34 cellular contexts compared by ENCODE assay signal in the genomic region with DNA sequence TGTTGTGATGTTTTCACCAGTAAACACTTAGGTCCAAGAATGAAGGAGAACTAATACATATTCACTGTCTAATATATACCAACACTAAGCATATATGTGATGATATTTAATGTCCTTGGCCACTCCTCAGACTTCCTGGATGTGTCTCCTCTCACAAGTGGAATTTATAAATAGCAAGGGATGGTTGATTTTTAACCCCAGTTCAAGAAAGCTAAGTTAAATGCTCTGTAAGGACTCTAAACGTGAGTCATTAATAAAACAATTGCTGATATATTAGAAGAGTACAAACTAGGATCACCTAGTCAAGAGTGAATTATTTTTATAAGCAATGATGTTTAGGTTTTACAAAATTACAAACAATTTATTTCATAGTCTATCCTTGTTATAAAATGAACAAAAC.
"Had no signal": no experiment of that assay in that cellular context is flagged by ENCODE, and none has a peak within 500 bp of the region (broad histone marks: within the 10 kb centered on the region; RNA-seq: fewer than 3 reads in every experiment).

No MANE protein-coding gene starts in this region.

- H3K27ac Mint-ChIP-seq: activated B cell treated with CpG ODN at 0.5 μM for 24 hours; activated CD4-positive, alpha-beta memory T cell treated with anti-CD3 and anti-CD28 coated beads for 36 hours; activated CD4-positive, alpha-beta T cell treated with anti-CD3 and anti-CD28 coated beads for 36 hours; activated CD4-positive, alpha-beta T cell treated with anti-CD3 and anti-CD28 coated beads, Interleukin-2, amount 10 ng/mL, durations not matched to agents 24 days and 14 days; activated CD8-positive, alpha-beta memory T cell treated with anti-CD3 and anti-CD28 coated beads, Interleukin-2, amount 10 ng/mL, durations not matched to agents 7 days and 5 days; activated CD8-positive, alpha-beta T cell treated with anti-CD3 and anti-CD28 coated beads, Interleukin-2, amount 10 ng/mL, durations not matched to agents 7 days and 5 days; activated naive CD4-positive, alpha-beta T cell treated with anti-CD3 and anti-CD28 coated beads for 36 hours; activated naive CD4-positive, alpha-beta T cell treated with anti-CD3 and anti-CD28 coated beads, Interleukin-2, amount 50 U/mL, for 24 hours; activated naive CD8-positive, alpha-beta T cell treated with anti-CD3 and anti-CD28 coated beads for 36 hours; activated naive CD8-positive, alpha-beta T cell treated with anti-CD3 and anti-CD28 coated beads, Interleukin-2, amount 50 U/mL, for 24 hours; activated T-helper 1 cell treated with anti-CD3 and anti-CD28 coated beads, Interleukin-12 subunit alpha, Interleukin-12 subunit beta, Interleukin-2, Interleukin-4 antibody, amounts not matched to agents 30 ng/mL and 10 ng/mL and 1 ng/mL, durations not matched to agents 14 hours and 24 hours and 36 hours; activated T-helper 2 cell treated with anti-CD3 and anti-CD28 coated beads, Interferon-gamma antibody, Interleukin-2, Interleukin-4, amounts not matched to agents 10 μg/mL and 5 μg/mL and 100 μg/mL, durations not matched to agents 14 hours and 24 hours and 36 hours; T-helper 1 cell treated with Interleukin-12 subunit alpha and Interleukin-12 subunit beta and Interleukin-4 antibody, amounts not matched to agents 30 μg/mL and 1 μg/mL, for 36 hours had no signal

- H3K9me3 ChIP-seq: adrenal gland, body of pancreas, esophagus squamous epithelium, gastroesophageal sphincter had no signal

- H3K4me1 ChIP-seq: adrenal gland, body of pancreas, esophagus squamous epithelium, gastroesophageal sphincter had no signal

- H3K4me3 ChIP-seq: adrenal gland, body of pancreas, esophagus squamous epithelium, gastroesophageal sphincter had no signal

- H3K9me3 Mint-ChIP-seq: activated B cell treated with CpG ODN at 0.5 μM for 24 hours; activated CD4-positive, alpha-beta memory T cell treated with anti-CD3 and anti-CD28 coated beads for 36 hours; activated CD4-positive, alpha-beta T cell treated with anti-CD3 and anti-CD28 coated beads, Interleukin-2, amount 10 ng/mL, durations not matched to agents 24 days and 14 days; activated naive CD4-positive, alpha-beta T cell treated with anti-CD3 and anti-CD28 coated beads for 36 hours; activated naive CD4-positive, alpha-beta T cell treated with anti-CD3 and anti-CD28 coated beads, Interleukin-2, amount 50 U/mL, for 24 hours; activated naive CD8-positive, alpha-beta T cell treated with anti-CD3 and anti-CD28 coated beads for 36 hours; activated naive CD8-positive, alpha-beta T cell treated with anti-CD3 and anti-CD28 coated beads, Interleukin-2, amount 50 U/mL, for 24 hours; activated T-helper 1 cell treated with anti-CD3 and anti-CD28 coated beads, Interleukin-12 subunit alpha, Interleukin-12 subunit beta, Interleukin-2, Interleukin-4 antibody, amounts not matched to agents 30 ng/mL and 10 ng/mL and 1 ng/mL, durations not matched to agents 14 hours and 24 hours and 36 hours; activated T-helper 2 cell treated with anti-CD3 and anti-CD28 coated beads, Interferon-gamma antibody, Interleukin-2, Interleukin-4, amounts not matched to agents 10 μg/mL and 5 μg/mL and 100 μg/mL, durations not matched to agents 14 hours and 24 hours and 36 hours; T-helper 1 cell treated with Interleukin-12 subunit alpha and Interleukin-12 subunit beta and Interleukin-4 antibody, amounts not matched to agents 30 μg/mL and 1 μg/mL, for 36 hours had no signal

- DNase-seq: activated B cell treated with CpG ODN at 0.5 μM for 24 hours; activated CD4-positive, alpha-beta memory T cell treated with anti-CD3 and anti-CD28 coated beads for 36 hours; activated CD4-positive, alpha-beta T cell treated with anti-CD3 and anti-CD28 coated beads for 36 hours; activated CD4-positive, alpha-beta T cell treated with anti-CD3 and anti-CD28 coated beads, Interleukin-2, amount 10 ng/mL, durations not matched to agents 24 days and 14 days; activated CD4-positive, CD25-positive, alpha-beta regulatory T cell treated with anti-CD3 and anti-CD28 coated beads, Interleukin-2, amount 50 U/mL, for 72 hours; activated CD8-positive, alpha-beta memory T cell treated with anti-CD3 and anti-CD28 coated beads, Interleukin-2, amount 10 ng/mL, durations not matched to agents 7 days and 5 days; activated CD8-positive, alpha-beta memory T cell treated with anti-CD3 and anti-CD28 coated beads, Interleukin-2, amount 50 U/mL, for 4 hours; activated CD8-positive, alpha-beta T cell treated with anti-CD3 and anti-CD28 coated beads, Interleukin-2, amount 10 ng/mL, durations not matched to agents 7 days and 5 days; activated effector memory CD4-positive, alpha-beta T cell treated with anti-CD3 and anti-CD28 coated beads, Interleukin-2, amount 50 U/mL, for 16 hours; activated naive CD4-positive, alpha-beta T cell treated with anti-CD3 and anti-CD28 coated beads for 36 hours; activated naive CD8-positive, alpha-beta T cell treated with anti-CD3 and anti-CD28 coated beads for 36 hours; activated naive CD8-positive, alpha-beta T cell treated with anti-CD3 and anti-CD28 coated beads, Interleukin-2, amount 50 U/mL, for 24 hours; activated T-cell treated with anti-CD3 and anti-CD28 coated beads, Interleukin-2, amount 50 U/mL, for 1 hour; activated T-cell treated with anti-CD3 and anti-CD28 coated beads, Interleukin-2, amount 50 U/mL, for 48 hours; adrenal gland; amygdala; aorta; body of pancreas; caudate nucleus; effector CD8-positive, alpha-beta T cell; esophagus squamous epithelium; foreskin melanocyte; head of caudate nucleus; T-helper 9 cell; WERI-Rb-1 had no signal

- FAIRE-seq: colon, endometrium, endothelial cell of umbilical vein had no signal

- H3K36me3 ChIP-seq: adrenal gland, esophagus squamous epithelium, gastroesophageal sphincter, WERI-Rb-1 had no signal

- H3K36me3 Mint-ChIP-seq: activated CD4-positive, alpha-beta memory T cell treated with anti-CD3 and anti-CD28 coated beads for 36 hours; activated CD8-positive, alpha-beta memory T cell treated with anti-CD3 and anti-CD28 coated beads, Interleukin-2, amount 10 ng/mL, durations not matched to agents 7 days and 5 days; activated naive CD4-positive, alpha-beta T cell treated with anti-CD3 and anti-CD28 coated beads, Interleukin-2, amount 50 U/mL, for 24 hours; activated naive CD8-positive, alpha-beta T cell treated with anti-CD3 and anti-CD28 coated beads for 36 hours had no signal

- H3K27ac ChIP-seq: adrenal gland, body of pancreas, epithelial cell of prostate, esophagus squamous epithelium, gastroesophageal sphincter, WERI-Rb-1 had no signal

- H3K27me3 ChIP-seq: adrenal gland, body of pancreas, esophagus squamous epithelium, gastroesophageal sphincter had no signal

- H3K4me3 Mint-ChIP-seq: activated B cell treated with CpG ODN at 0.5 μM for 24 hours; activated CD4-positive, alpha-beta memory T cell treated with anti-CD3 and anti-CD28 coated beads for 36 hours; activated CD4-positive, alpha-beta T cell treated with anti-CD3 and anti-CD28 coated beads for 36 hours; activated CD4-positive, alpha-beta T cell treated with anti-CD3 and anti-CD28 coated beads, Interleukin-2, amount 10 ng/mL, durations not matched to agents 24 days and 14 days; activated CD8-positive, alpha-beta memory T cell treated with anti-CD3 and anti-CD28 coated beads, Interleukin-2, amount 10 ng/mL, durations not matched to agents 7 days and 5 days; activated CD8-positive, alpha-beta T cell treated with anti-CD3 and anti-CD28 coated beads, Interleukin-2, amount 10 ng/mL, durations not matched to agents 7 days and 5 days; activated naive CD4-positive, alpha-beta T cell treated with anti-CD3 and anti-CD28 coated beads for 36 hours; activated naive CD4-positive, alpha-beta T cell treated with anti-CD3 and anti-CD28 coated beads, Interleukin-2, amount 50 U/mL, for 24 hours; activated naive CD8-positive, alpha-beta T cell treated with anti-CD3 and anti-CD28 coated beads for 36 hours; activated naive CD8-positive, alpha-beta T cell treated with anti-CD3 and anti-CD28 coated beads, Interleukin-2, amount 50 U/mL, for 24 hours; activated T-helper 1 cell treated with anti-CD3 and anti-CD28 coated beads, Interleukin-12 subunit alpha, Interleukin-12 subunit beta, Interleukin-2, Interleukin-4 antibody, amounts not matched to agents 30 ng/mL and 10 ng/mL and 1 ng/mL, durations not matched to agents 14 hours and 24 hours and 36 hours; T-helper 1 cell treated with Interleukin-12 subunit alpha and Interleukin-12 subunit beta and Interleukin-4 antibody, amounts not matched to agents 30 μg/mL and 1 μg/mL, for 36 hours had no signal

- H3K4me1 Mint-ChIP-seq: activated B cell treated with CpG ODN at 0.5 μM for 24 hours; activated CD4-positive, alpha-beta T cell treated with anti-CD3 and anti-CD28 coated beads for 36 hours; activated CD4-positive, alpha-beta T cell treated with anti-CD3 and anti-CD28 coated beads, Interleukin-2, amount 10 ng/mL, durations not matched to agents 24 days and 14 days; activated CD8-positive, alpha-beta memory T cell treated with anti-CD3 and anti-CD28 coated beads, Interleukin-2, amount 10 ng/mL, durations not matched to agents 7 days and 5 days; activated naive CD4-positive, alpha-beta T cell treated with anti-CD3 and anti-CD28 coated beads, Interleukin-2, amount 50 U/mL, for 24 hours; activated naive CD8-positive, alpha-beta T cell treated with anti-CD3 and anti-CD28 coated beads for 36 hours; activated naive CD8-positive, alpha-beta T cell treated with anti-CD3 and anti-CD28 coated beads, Interleukin-2, amount 50 U/mL, for 24 hours had no signal

- H3K27me3 Mint-ChIP-seq: activated B cell treated with CpG ODN at 0.5 μM for 24 hours; activated CD4-positive, alpha-beta memory T cell treated with anti-CD3 and anti-CD28 coated beads for 36 hours; activated CD4-positive, alpha-beta T cell treated with anti-CD3 and anti-CD28 coated beads for 36 hours; activated CD4-positive, alpha-beta T cell treated with anti-CD3 and anti-CD28 coated beads, Interleukin-2, amount 10 ng/mL, durations not matched to agents 24 days and 14 days; activated CD8-positive, alpha-beta memory T cell treated with anti-CD3 and anti-CD28 coated beads, Interleukin-2, amount 10 ng/mL, durations not matched to agents 7 days and 5 days; activated naive CD4-positive, alpha-beta T cell treated with anti-CD3 and anti-CD28 coated beads, Interleukin-2, amount 50 U/mL, for 24 hours; activated naive CD8-positive, alpha-beta T cell treated with anti-CD3 and anti-CD28 coated beads for 36 hours; activated naive CD8-positive, alpha-beta T cell treated with anti-CD3 and anti-CD28 coated beads, Interleukin-2, amount 50 U/mL, for 24 hours had no signal

- ATAC-seq: activated CD4-positive, alpha-beta T cell treated with anti-CD3 and anti-CD28 coated beads for 36 hours; activated CD8-positive, alpha-beta memory T cell treated with anti-CD3 and anti-CD28 coated beads, Interleukin-2, amount 10 ng/mL, durations not matched to agents 7 days and 5 days; activated CD8-positive, alpha-beta T cell treated with anti-CD3 and anti-CD28 coated beads, Interleukin-2, amount 10 ng/mL, durations not matched to agents 7 days and 5 days; activated naive CD8-positive, alpha-beta T cell treated with anti-CD3 and anti-CD28 coated beads, Interleukin-2, amount 50 U/mL, for 24 hours; body of pancreas; gastroesophageal sphincter had no signal
